19 cellular contexts compared by ENCODE assay signal in genomic region chr18:48761582-48761981, GRCh38.
DNase-seq lines count a peak whose midpoint lies in the region; ATAC-seq and TF ChIP-seq lines count a peak whose summit lies in the region.
"Had no signal": no experiment of that assay in that cellular context is flagged by ENCODE, and none has a peak within 500 bp of the region (broad histone marks: within the 10 kb centered on the region; RNA-seq: fewer than 3 reads in every experiment).

No MANE protein-coding gene starts in this region.

- no peak for TF ChIP-seq POLR2A in breast epithelium (IDR thresholded peaks at IDR 0.05)

- intact Hi-C loops in colonic mucosa (cut with DNase I) (no loop called here), breast epithelium (cut with DNase I; ENCODE audit: low total_unique reads) (no loop called here)

- H3K27me3 ChIP-seq in colonic mucosa (no peaks in the 10 kb centered on the region), right atrium auricular region (no peaks in the 10 kb centered on the region), rectal smooth muscle tissue (ENCODE audit: control insufficient read depth, insufficient read depth, low read length) (no peaks in the 10 kb centered on the region), breast epithelium (no peaks in the 10 kb centered on the region)
- H3K27me3 ChIP-seq: SJCRH30 had no signal

- TF ChIP-seq CTCF in colonic mucosa (IDR thresholded peaks at IDR 0.05) (no peak), right atrium auricular region (IDR thresholded peaks at IDR 0.05) (no peak), breast epithelium (IDR thresholded peaks at IDR 0.05) (no peak)

- CTCF ChIA-PET in activated CD8-positive, alpha-beta T cell treated with anti-CD3 and anti-CD28 coated beads, Interleukin-2, amount 10 ng/mL, durations not matched to agents 7 days and 5 days (lab: Charles Lee): no interaction called here

- peak overlapping the region in 1 of 2 donors; percentile 48 for H3K9ac ChIP-seq in colonic mucosa (ENCODE audit: low read depth in 2 of 2, low read length in 2 of 2)
- no peak overlapping the region for H3K9ac ChIP-seq in rectal smooth muscle tissue (ENCODE audit: low read length)

- POLR2A ChIA-PET in activated CD8-positive, alpha-beta T cell treated with anti-CD3 and anti-CD28 coated beads, Interleukin-2, amount 10 ng/mL, durations not matched to agents 7 days and 5 days (lab: Charles Lee): no interaction called here

- H3K4me1 Mint-ChIP-seq in activated CD8-positive, alpha-beta T cell treated with anti-CD3 and anti-CD28 coated beads, Interleukin-2, amount 10 ng/mL, durations not matched to agents 7 days and 5 days (ENCODE audit: low read depth): peaks cover 15% of the 10 kb centered on the region
- H3K4me1 Mint-ChIP-seq: B cell had no signal

- H3K27ac ChIP-seq in colonic mucosa (peak overlapping the region; percentile 63), right atrium auricular region (peak overlapping the region; percentile 74 to 81), rectal smooth muscle tissue (ENCODE audit: low read depth, low read length) (no peak overlapping the region), breast epithelium (no peak overlapping the region)
- H3K27ac ChIP-seq: A549, PC-9, RWPE1, SJCRH30 had no signal

- H3K9me3 Mint-ChIP-seq in activated CD8-positive, alpha-beta T cell treated with anti-CD3 and anti-CD28 coated beads, Interleukin-2, amount 10 ng/mL, durations not matched to agents 7 days and 5 days (ENCODE audit: insufficient read depth): no peaks in the 10 kb centered on the region
- H3K9me3 Mint-ChIP-seq: IgD-negative memory B cell had no signal

- H3K27ac Mint-ChIP-seq in activated CD8-positive, alpha-beta T cell treated with anti-CD3 and anti-CD28 coated beads, Interleukin-2, amount 10 ng/mL, durations not matched to agents 7 days and 5 days: no peak overlapping the region
- H3K27ac Mint-ChIP-seq: B cell, IgD-negative memory B cell had no signal

- peak; percentile 84 for DNase-seq in HT-29 (ENCODE audit: low spot score)
- peak; percentile 69 for DNase-seq in colonic mucosa
- no peak for DNase-seq in right atrium auricular region (ENCODE audit: low spot score)
- DNase-seq in activated CD4-positive, alpha-beta T cell treated with anti-CD3 and anti-CD28 coated beads for 1 hour: no peak
- DNase-seq in breast epithelium (ENCODE audit: low spot score in 2 of 2): no peak
- no peak for DNase-seq in NCI-H146 (lab: John Stamatoyannopoulos, UW)
- no peak for DNase-seq in activated CD8-positive, alpha-beta T cell treated with anti-CD3 and anti-CD28 coated beads, Interleukin-2, amount 10 ng/mL, durations not matched to agents 7 days and 5 days
- DNase-seq: MV-4-11, NCI-H1694 treated with DMSO at 0.1 percent for 48 hours, NCI-H446 treated with DMSO at 0.1 percent for 48 hours, NCI-H526 treated with DMSO at 0.1 percent for 48 hours, PC-9, SJCRH30 had no signal

- no peak overlapping the region for H3K4me3 Mint-ChIP-seq in activated CD8-positive, alpha-beta T cell treated with anti-CD3 and anti-CD28 coated beads, Interleukin-2, amount 10 ng/mL, durations not matched to agents 7 days and 5 days
- H3K4me3 Mint-ChIP-seq: B cell, CD14-positive monocyte, IgD-negative memory B cell had no signal

- no peaks in the 10 kb centered on the region for H3K27me3 Mint-ChIP-seq in activated CD8-positive, alpha-beta T cell treated with anti-CD3 and anti-CD28 coated beads, Interleukin-2, amount 10 ng/mL, durations not matched to agents 7 days and 5 days (ENCODE audit: low read depth)
- H3K27me3 Mint-ChIP-seq: B cell, IgD-negative memory B cell had no signal

- no peaks in the 10 kb centered on the region for H3K36me3 Mint-ChIP-seq in activated CD8-positive, alpha-beta T cell treated with anti-CD3 and anti-CD28 coated beads, Interleukin-2, amount 10 ng/mL, durations not matched to agents 7 days and 5 days (ENCODE audit: low read depth)
- H3K36me3 Mint-ChIP-seq: IgD-negative memory B cell had no signal

- H3K36me3 ChIP-seq in colonic mucosa: no peaks in the 10 kb centered on the region
- peaks cover 34% of the 10 kb centered on the region for H3K36me3 ChIP-seq in right atrium auricular region
- H3K36me3 ChIP-seq in rectal smooth muscle tissue (ENCODE audit: control insufficient read depth, insufficient read depth, low read length): no peaks in the 10 kb centered on the region
- no peaks in the 10 kb centered on the region for H3K36me3 ChIP-seq in breast epithelium
- H3K36me3 ChIP-seq: SJCRH30 had no signal

- H3K4me3 ChIP-seq in colonic mucosa (peak overlapping the region; percentile 20), right atrium auricular region (no peak overlapping the region), rectal smooth muscle tissue (ENCODE audit: low read length) (peak overlapping the region; percentile 3), breast epithelium (no peak overlapping the region)
- H3K4me3 ChIP-seq: A549, PC-9, SJCRH30 had no signal

- H3K9me3 ChIP-seq in colonic mucosa (no peaks in the 10 kb centered on the region), right atrium auricular region (no peaks in the 10 kb centered on the region), breast epithelium (no peaks in the 10 kb centered on the region)
- H3K9me3 ChIP-seq: A549, SJCRH30 had no signal

- ATAC-seq in activated CD8-positive, alpha-beta T cell treated with anti-CD3 and anti-CD28 coated beads, Interleukin-2, amount 10 ng/mL, durations not matched to agents 7 days and 5 days: no peak
- ATAC-seq: A549 had no signal

- H3K4me1 ChIP-seq in colonic mucosa: peaks cover 5% of the 10 kb centered on the region
- peaks cover 0 to 56% of the 10 kb centered on the region in 2 donors for H3K4me1 ChIP-seq in right atrium auricular region
- peaks cover 6% of the 10 kb centered on the region for H3K4me1 ChIP-seq in rectal smooth muscle tissue (ENCODE audit: control insufficient read depth, insufficient read depth, low read length)
- no peaks in the 10 kb centered on the region for H3K4me1 ChIP-seq in breast epithelium
- H3K4me1 ChIP-seq: A549, SJCRH30 had no signal

Comparison
In these comparisons a context has a peak if more than half of its experiments do, and no peak if none do; other contexts are left out.
1. DNase-seq: peak in HT-29 (single experiment) and colonic mucosa (single experiment); none in right atrium auricular region (single experiment), activated CD4-positive, alpha-beta T cell treated with anti-CD3 and anti-CD28 coated beads for 1 hour (single experiment), breast epithelium (0 of 2), NCI-H146 (single experiment) and activated CD8-positive, alpha-beta T cell treated with anti-CD3 and anti-CD28 coated beads, Interleukin-2, amount 10 ng/mL, durations not matched to agents 7 days and 5 days (single experiment).
2. H3K27ac ChIP-seq: peak in colonic mucosa (single experiment) and right atrium auricular region (2 of 2); none in rectal smooth muscle tissue (single experiment) and breast epithelium (0 of 2).
3. H3K4me3 ChIP-seq: peak in colonic mucosa (single experiment) and rectal smooth muscle tissue (single experiment); none in right atrium auricular region (0 of 2) and breast epithelium (0 of 3).